15 cellular contexts compared by ENCODE assay signal in genomic region chr1:89808429-89809117, GRCh38. TPM values are rescaled to one million over a fixed set of nuclear protein-coding genes. Genes with fewer than 3 reads are reported as not detected.
DNase-seq lines count a peak whose midpoint lies in the region; ATAC-seq, FAIRE-seq and TF ChIP-seq lines count a peak whose summit lies in the region.
"Had no signal": no experiment of that assay in that cellular context is flagged by ENCODE, and none has a peak within 500 bp of the region (broad histone marks: within the 10 kb centered on the region; RNA-seq: fewer than 3 reads in every experiment).

No MANE protein-coding gene starts in this region.

- no peak overlapping the region for H3K4me2 ChIP-seq in IMR-90 (ENCODE audit: low read depth, low read length)

- H4K20me1 ChIP-seq in IMR-90 (ENCODE audit: insufficient read depth, low read length) = no peaks in the 10 kb centered on the region

- no peak for FAIRE-seq in bronchial epithelial cell (lab: Jason Lieb, UNC)

- H2BK120ac ChIP-seq in IMR-90 (ENCODE audit: low read depth, low read length) = no peak overlapping the region

- no peaks in the 10 kb centered on the region for H3K4me1 Mint-ChIP-seq in effector memory CD8-positive, alpha-beta T cell (ENCODE audit: low read depth in 2 of 2)
- H3K4me1 Mint-ChIP-seq: CD8-positive, alpha-beta memory T cell; central memory CD8-positive, alpha-beta T cell had no signal

- H2BK5ac ChIP-seq in IMR-90 (ENCODE audit: low read depth, low read length, poor library complexity, severe bottlenecking) = no peak overlapping the region

- no peak overlapping the region for H2BK15ac ChIP-seq in IMR-90 (ENCODE audit: low read depth, low read length)

- H2AK9ac ChIP-seq in IMR-90 (replicated peaks; ENCODE audit: low read depth, low read length, poor library complexity) = no peak overlapping the region

- no peak overlapping the region for H3K9ac ChIP-seq in IMR-90 (ENCODE audit: low read depth, low read length)

- intact Hi-C loops in IMR-90 (cut with micrococcal nuclease) (no loop called here), left lung (cut with DNase I) (loop anchor here in 1 of 2 donors (10.0 kb wide), 1 partner anchor 176 kb away; no protein-coding TSS in a partner anchor), aorta (cut with DNase I) (no loop called here), mucosa of descending colon (cut with DNase I, micrococcal nuclease) (loop anchor here in 1 of 2 donors (5.0 kb wide), 1 partner anchor 174 kb away; no protein-coding TSS in a partner anchor)

- H3K4me3 Mint-ChIP-seq in effector memory CD8-positive, alpha-beta T cell = no peak overlapping the region
- H3K4me3 Mint-ChIP-seq: activated CD4-positive, alpha-beta T cell treated with anti-CD3 and anti-CD28 coated beads, Interleukin-2, amount 10 ng/mL, durations not matched to agents 24 days and 14 days; CD8-positive, alpha-beta memory T cell; central memory CD8-positive, alpha-beta T cell had no signal

- peak overlapping the region; percentile 6; the same call in 1 of the 2 replicates for H3K4ac ChIP-seq in IMR-90 (ENCODE audit: low read depth, low read length)

- no peak overlapping the region for H4K5ac ChIP-seq in IMR-90 (ENCODE audit: low read depth, low read length)

- no peak overlapping the region; the same call in 1 of the 2 replicates for H3K14ac ChIP-seq in IMR-90 (replicated peaks; ENCODE audit: low read depth, low read length)

- no peak overlapping the region for H2AFZ ChIP-seq in IMR-90 (replicated peaks; ENCODE audit: low read length, poor library complexity)

- TF ChIP-seq POLR2A in IMR-90 (IDR thresholded peaks at IDR 0.05; ENCODE audit: low read depth, low read length) = no peak

- H3K79me1 ChIP-seq in IMR-90 (ENCODE audit: low read depth in 1 of 2, low read length in 2 of 2) = no peaks in the 10 kb centered on the region

- H3K23ac ChIP-seq in IMR-90 (ENCODE audit: low read depth, low read length) = no peak overlapping the region; the same call in 1 of the 2 replicates

- H3K56ac ChIP-seq in IMR-90 (ENCODE audit: extremely low read depth, insufficient read depth, low read length) = no peak overlapping the region

- dilution Hi-C loops in IMR-90 (cut with HindIII; ENCODE audit: low sequenced_read_pairs, unreplicated experiment) = no loop called here

- H3K4me1 ChIP-seq in IMR-90 (ENCODE audit: control insufficient read depth, insufficient read depth, low read length) (peaks cover 11% of the 10 kb centered on the region), left lung (peaks cover 0 to 14% of the 10 kb centered on the region in 2 donors), aorta (ENCODE audit: control insufficient read depth in 1 of 2, insufficient read depth in 2 of 2, low read length in 2 of 2) (no peaks in the 10 kb centered on the region), mucosa of descending colon (ENCODE audit: low read depth) (peaks cover 5% of the 10 kb centered on the region)
- H3K4me1 ChIP-seq: lower lobe of right lung had no signal

- in situ Hi-C loops in IMR-90 (cut with MboI; ENCODE audit: low sequenced_read_pairs) = no loop called here

- no peak overlapping the region for H3K18ac ChIP-seq in IMR-90 (ENCODE audit: low read depth, low read length)

- no peaks in the 10 kb centered on the region for H3K36me3 ChIP-seq in IMR-90 (ENCODE audit: control insufficient read depth, insufficient read depth, low read length)
- H3K36me3 ChIP-seq in bronchial epithelial cell (ENCODE audit: control insufficient read depth, insufficient read depth, low read length) = no peaks in the 10 kb centered on the region
- H3K36me3 ChIP-seq in left lung = no peaks in the 10 kb centered on the region
- no peaks in the 10 kb centered on the region for H3K36me3 ChIP-seq in aorta (ENCODE audit: control insufficient read depth in 1 of 2, insufficient read depth in 2 of 2, low read length in 1 of 2)
- no peaks in the 10 kb centered on the region for H3K36me3 ChIP-seq in mucosa of descending colon (ENCODE audit: low read depth)
- H3K36me3 ChIP-seq: lower lobe of right lung had no signal

- no peaks in the 10 kb centered on the region for H3K27me3 ChIP-seq in IMR-90 (ENCODE audit: control insufficient read depth, insufficient read depth, low read length)
- no peaks in the 10 kb centered on the region for H3K27me3 ChIP-seq in bronchial epithelial cell (ENCODE audit: control insufficient read depth, insufficient read depth, low read length)
- H3K27me3 ChIP-seq in left lung = no peaks in the 10 kb centered on the region
- peaks cover 0 to 3% of the 10 kb centered on the region in 2 donors for H3K27me3 ChIP-seq in aorta (ENCODE audit: control insufficient read depth in 1 of 2, insufficient read depth in 2 of 2, low read length in 1 of 2)

- no peak for TF ChIP-seq RAD21 in IMR-90 (IDR thresholded peaks at IDR 0.05; ENCODE audit: low read length)

- no TSS peak for BruUV-seq in IMR-90 (replicated peaks; lab: Mats Ljungman, UMichigan)

- H3K9me3 Mint-ChIP-seq in effector memory CD8-positive, alpha-beta T cell = no peaks in the 10 kb centered on the region
- H3K9me3 Mint-ChIP-seq: activated CD4-positive, alpha-beta T cell treated with anti-CD3 and anti-CD28 coated beads, Interleukin-2, amount 10 ng/mL, durations not matched to agents 24 days and 14 days; CD8-positive, alpha-beta memory T cell; central memory CD8-positive, alpha-beta T cell had no signal

- H3K4me3 ChIP-seq in IMR-90 (ENCODE audit: insufficient read depth, low read depth, low read length) (no peak overlapping the region), bronchial epithelial cell (ENCODE audit: low read depth, low read length) (no peak overlapping the region), left lung (no peak overlapping the region), aorta (ENCODE audit: low read length in 2 of 2) (no peak overlapping the region), mucosa of descending colon (no peak overlapping the region)
- H3K4me3 ChIP-seq: lower lobe of right lung had no signal

- H3K27me3 Mint-ChIP-seq in effector memory CD8-positive, alpha-beta T cell = peaks cover 29 to 30% of the 10 kb centered on the region in 2 donors
- H3K27me3 Mint-ChIP-seq: central memory CD8-positive, alpha-beta T cell had no signal

- H4K8ac ChIP-seq in IMR-90 (ENCODE audit: low read depth in 2 of 2, low read length in 2 of 2) = no peak overlapping the region

- no peaks in the 10 kb centered on the region for H3K36me3 Mint-ChIP-seq in effector memory CD8-positive, alpha-beta T cell (ENCODE audit: insufficient read depth)
- H3K36me3 Mint-ChIP-seq: CD8-positive, alpha-beta memory T cell had no signal

- H3K27ac ChIP-seq in IMR-90 (ENCODE audit: insufficient read depth, low read length) (no peak overlapping the region), left lung (no peak overlapping the region), aorta (ENCODE audit: low read depth in 1 of 2, low read length in 2 of 2) (no peak overlapping the region)
- H3K27ac ChIP-seq: lower lobe of right lung had no signal

- no peak overlapping the region for H2BK20ac ChIP-seq in IMR-90 (ENCODE audit: low read depth, low read length)

- no CpG with 5 or more reads among the region's 5 CpGs for WGBS in IMR-90 (ENCODE audit: extremely low coverage in 2 of 2, insufficient read length in 1 of 2), 2 experiments
- 39 to 40% methylated on average over 5 of the region's 5 CpGs for WGBS in aorta, 2 donors

- peak; percentile 70 for DNase-seq in EL
- peak; percentile 38 for DNase-seq in IMR-90
- peak; percentile 94 for DNase-seq in bronchial epithelial cell (ENCODE audit: low read depth)
- no peak for DNase-seq in left lung
- no peak for DNase-seq in NAMALWA (ENCODE audit: low spot score)
- DNase-seq in aorta = no peak
- DNase-seq in mucosa of descending colon = no peak
- DNase-seq in effector memory CD8-positive, alpha-beta T cell = no peak
- DNase-seq: activated CD4-positive, alpha-beta T cell treated with anti-CD3 and anti-CD28 coated beads, Interleukin-2, amount 10 ng/mL, durations not matched to agents 24 days and 14 days; activated effector memory CD4-positive, alpha-beta T cell treated with anti-CD3 and anti-CD28 coated beads, Interleukin-2, amount 50 U/mL, for 16 hours; CD8-positive, alpha-beta memory T cell; lower lobe of right lung; NCI-H1092 treated with DMSO at 0.1 percent for 48 hours; occipital lobe had no signal

- TF ChIP-seq CTCF in IMR-90 (conservative IDR thresholded peaks at IDR 0.05; ENCODE audit: low read depth, low read length) (no peak), bronchial epithelial cell (IDR thresholded peaks at IDR 0.05; ENCODE audit: insufficient read depth, low read length, severe bottlenecking) (no peak), left lung (IDR thresholded peaks at IDR 0.05) (no peak), mucosa of descending colon (IDR thresholded peaks at IDR 0.05) (no peak)

- peaks cover 8% of the 10 kb centered on the region; the same call in 1 of the 2 replicates for H3K9me1 ChIP-seq in IMR-90 (ENCODE audit: insufficient read depth, low read length)

- no peak overlapping the region for H3K27ac Mint-ChIP-seq in effector memory CD8-positive, alpha-beta T cell
- H3K27ac Mint-ChIP-seq: activated CD4-positive, alpha-beta T cell treated with anti-CD3 and anti-CD28 coated beads, Interleukin-2, amount 10 ng/mL, durations not matched to agents 24 days and 14 days; CD8-positive, alpha-beta memory T cell had no signal

- POLR2A ChIA-PET in IMR-90 (lab: Charles Lee; ENCODE audit: unreplicated experiment) = no interaction called here

- CTCF ChIA-PET in IMR-90 (lab: Yijun Ruan, JAX) = no interaction called here

- no peak overlapping the region; the same call in 1 of the 2 replicates for H2AK5ac ChIP-seq in IMR-90 (ENCODE audit: low read depth, low read length)

- ATAC-seq in IMR-90 (ENCODE audit: low read depth) (peak; percentile 25; the same call in 1 of the 2 replicates), left lung (peak; percentile 8), aorta (ENCODE audit: low FRiP score) (no peak), mucosa of descending colon (no peak)
- ATAC-seq in effector memory CD8-positive, alpha-beta T cell (replicated peaks) = no peak
- ATAC-seq: lower lobe of right lung had no signal

- H4K91ac ChIP-seq in IMR-90 (ENCODE audit: insufficient read depth, low read depth, low read length) = no peak overlapping the region

- H3K9me3 ChIP-seq in IMR-90 (ENCODE audit: control insufficient read depth, insufficient read depth, low read length) (no peaks in the 10 kb centered on the region), left lung (no peaks in the 10 kb centered on the region), aorta (ENCODE audit: control insufficient read depth, low read length) (no peaks in the 10 kb centered on the region), mucosa of descending colon (no peaks in the 10 kb centered on the region)
- H3K9me3 ChIP-seq: lower lobe of right lung had no signal

TF ChIP-seq in IMR-90, 13 proteins besides CTCF, POLR2A, EP300 and RAD21 (continues in another document):
- TF ChIP-seq NFE2L2 (IDR thresholded peaks at IDR 0.05; ENCODE audit: low read depth, low read length) = no peak

RNA-seq across cellular contexts. Expression of gene LRRC8D, which starts 12.3 kb away (rescaled TPM):
- total RNA-seq in IMR-90 (2012; rRNA removed) (34.7 and 35.3 TPM in 2 replicates), bronchial epithelial cell (35.8 and 36.6 TPM in 2 replicates), left lung (10 to 100 TPM; 14.3 to 23.6 TPM), aorta (10 to 100 TPM in 1 of 2 donors, 1 to 10 TPM in 1; 4.8 to 10.3 TPM), mucosa of descending colon (10 to 100 TPM; 22.8 to 43.3 (median 39.6) TPM)
- polyA plus RNA-seq in IMR-90 (2012; rRNA removed) (30.7 and 34.1 TPM in 2 replicates), aorta (1 to 10 TPM in 1 of 2 donors, under 1 TPM in 1; 0.38 to 3.3 TPM)
- 29.8 and 40.6 TPM in 2 replicates for polyA plus RNA-seq in IMR-90 (2012; cell fraction: cytosol; rRNA removed)
- 12.1 and 17.4 TPM in 2 replicates for polyA plus RNA-seq in IMR-90 (2012; cell fraction: nucleus; rRNA removed; ENCODE audit: low replicate concordance)

Comparison
In these comparisons a context has a peak if more than half of its experiments do, and no peak if none do; other contexts are left out.
1. DNase-seq: peak in EL (single experiment), IMR-90 (single experiment) and bronchial epithelial cell (single experiment); none in left lung (0 of 2), NAMALWA (single experiment), aorta (0 of 2), mucosa of descending colon (0 of 3) and effector memory CD8-positive, alpha-beta T cell (0 of 3).
2. ATAC-seq: peak in IMR-90 (single experiment) and left lung (single experiment); none in aorta (single experiment), mucosa of descending colon (single experiment) and effector memory CD8-positive, alpha-beta T cell (single experiment).